7 cellular contexts compared by ENCODE assay signal in the genomic region with DNA sequence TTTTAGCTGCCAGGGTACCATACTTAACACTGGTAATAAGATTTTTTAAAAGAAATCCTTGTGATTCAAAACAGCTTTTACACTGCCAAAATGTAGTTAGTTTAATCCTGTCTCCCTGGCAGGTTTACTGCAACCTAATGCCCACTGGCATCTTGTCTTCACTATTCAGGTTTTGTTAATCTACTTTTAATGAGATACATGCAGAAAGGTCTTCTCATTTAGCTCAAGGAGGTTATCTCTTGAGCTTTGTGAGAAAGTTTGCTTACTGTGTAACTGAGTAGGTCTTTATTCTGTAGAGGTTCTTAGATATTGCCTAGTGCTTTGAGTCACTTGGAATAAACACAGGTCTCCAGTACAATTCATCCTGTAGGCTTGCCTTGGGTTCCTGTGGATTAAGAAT.
"Had no signal": no experiment of that assay in that cellular context is flagged by ENCODE, and none has a peak within 500 bp of the region (broad histone marks: within the 10 kb centered on the region; RNA-seq: fewer than 3 reads in every experiment).

No MANE protein-coding gene starts in this region.

- ATAC-seq: HepG2, K562 had no signal

- DNase-seq: IMR-90, KBM-7, KG1 had no signal

- H3K36me3 Mint-ChIP-seq: IgD-negative memory B cell had no signal

- H3K27me3 Mint-ChIP-seq: IgD-negative memory B cell had no signal

- H3K4me3 Mint-ChIP-seq: IgD-negative memory B cell had no signal

- H3K27ac ChIP-seq: HL-60 had no signal

- H3K4me3 ChIP-seq: K562 had no signal

- H3K27ac Mint-ChIP-seq: IgD-negative memory B cell had no signal
